In genomic region chr19:17049711-17050280, GRCh38 we compare ENCODE assay signal across 1 cellular context.
TF ChIP-seq lines count a peak whose summit lies in the region.

No MANE protein-coding gene starts in this region.

TF ChIP-seq in K562, 482 proteins besides CTCF, POLR2A, EP300 and RAD21:
- TF ChIP-seq, protein P1, sequence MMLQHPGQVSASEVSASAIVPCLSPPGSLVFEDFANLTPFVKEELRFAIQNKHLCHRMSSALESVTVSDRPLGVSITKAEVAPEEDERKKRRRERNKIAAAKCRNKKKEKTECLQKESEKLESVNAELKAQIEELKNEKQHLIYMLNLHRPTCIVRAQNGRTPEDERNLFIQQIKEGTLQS (IDR thresholded peaks at IDR 0.05), result peak; percentile 10; the same call in 1 of the 2 replicates
- TF ChIP-seq, protein P1 (CRISPR knock-in tag; conservative IDR thresholded peaks at IDR 0.05), result no peak
- no peak for TF ChIP-seq TAL1 (IDR thresholded peaks at IDR 0.05)
- no peak for TF ChIP-seq ESRRA (IDR thresholded peaks at IDR 0.05; ENCODE audit: borderline replicate concordance, low read depth)
